13 cellular contexts compared by ENCODE assay signal in genomic region chr3:50111757-50112156, GRCh38. TPM values are rescaled to one million over a fixed set of nuclear protein-coding genes. Genes with fewer than 3 reads are reported as not detected.
DNase-seq lines count a peak whose midpoint lies in the region; ATAC-seq and TF ChIP-seq lines count a peak whose summit lies in the region.
"Had no signal": no experiment of that assay in that cellular context is flagged by ENCODE, and none has a peak within 500 bp of the region (broad histone marks: within the 10 kb centered on the region; RNA-seq: fewer than 3 reads in every experiment).

No MANE protein-coding gene starts in this region.

- no peaks in the 10 kb centered on the region for H3K27me3 Mint-ChIP-seq in naive B cell
- H3K27me3 Mint-ChIP-seq in stimulated activated naive B cell treated with anti-CD40 and anti-IgM and Interleukin-4, amounts not matched to agents 10 μg/mL and 1 μg/mL and 100 μg/mL, for 72 hours: no peaks in the 10 kb centered on the region

- peaks cover 8 to 23% (median 17%) of the 10 kb centered on the region in 4 donors for H3K4me1 ChIP-seq in esophagus muscularis mucosa

- POLR2A ChIA-PET in RWPE1 (lab: Yijun Ruan, JAX; ENCODE audit: low non-redundant PET): no interaction called here

- no peaks in the 10 kb centered on the region for H3K9me3 Mint-ChIP-seq in naive B cell
- H3K9me3 Mint-ChIP-seq in stimulated activated naive B cell treated with anti-CD40 and anti-IgM and Interleukin-4, amounts not matched to agents 10 μg/mL and 1 μg/mL and 100 μg/mL, for 72 hours: no peaks in the 10 kb centered on the region

- TF ChIP-seq CTCF in esophagus muscularis mucosa (IDR thresholded peaks at IDR 0.05): no peak
- TF ChIP-seq CTCF in RWPE1 (conservative IDR thresholded peaks at IDR 0.05; ENCODE audit: low read depth): no peak

- no peaks in the 10 kb centered on the region for H3K9me3 ChIP-seq in esophagus muscularis mucosa

- TF ChIP-seq EP300 in esophagus muscularis mucosa (IDR thresholded peaks at IDR 0.05): no peak

- H3K4me1 Mint-ChIP-seq in naive B cell: no peaks in the 10 kb centered on the region
- H3K4me1 Mint-ChIP-seq in stimulated activated naive B cell treated with anti-CD40 and anti-IgM and Interleukin-4, amounts not matched to agents 10 μg/mL and 1 μg/mL and 100 μg/mL, for 72 hours: peaks cover 3 to 6% of the 10 kb centered on the region in 2 donors

- no peak for TF ChIP-seq POLR2A in esophagus muscularis mucosa (IDR thresholded peaks at IDR 0.05; ENCODE audit: low read depth)

- H3K27me3 ChIP-seq in esophagus muscularis mucosa: peaks cover 0 to 4% (median 0%) of the 10 kb centered on the region in 4 donors

- intact Hi-C loops in Right ventricle myocardium inferior (cut with DNase I): no loop called here
- intact Hi-C loops in cardiac septum (cut with DNase I): no loop called here
- intact Hi-C loops in esophagus muscularis mucosa (cut with DNase I): no loop called here

- WGBS in esophagus muscularis mucosa: 67% methylated on average over 5 of the region's 5 CpGs

- H3K4me3 Mint-ChIP-seq in naive B cell: peak overlapping the region in 1 of 8 donors; percentile 5
- no peak overlapping the region for H3K4me3 Mint-ChIP-seq in stimulated activated naive B cell treated with anti-CD40 and anti-IgM and Interleukin-4, amounts not matched to agents 10 μg/mL and 1 μg/mL and 100 μg/mL, for 72 hours

- DNase-seq in Right ventricle myocardium inferior (ENCODE audit: missing footprints) (no peak), cardiac septum (ENCODE audit: low spot score) (no peak), esophagus muscularis mucosa (ENCODE audit: extremely low spot score) (no peak), naive B cell (no peak), dermis blood vessel endothelial cell (no peak), RWPE1 (ENCODE audit: low spot score) (no peak)
- no peak for DNase-seq in stimulated activated naive B cell treated with anti-CD40 and anti-IgM and Interleukin-4, amounts not matched to agents 10 μg/mL and 1 μg/mL and 100 μg/mL, for 72 hours
- DNase-seq: DMS153, NCI-H1436 treated with DMSO at 0.1 percent for 48 hours, NCI-H2029 treated with DMSO at 0.1 percent for 48 hours had no signal

- H3K36me3 Mint-ChIP-seq in naive B cell: peaks cover 17 to 34% of the 10 kb centered on the region in 2 donors
- peaks cover 36 to 61% of the 10 kb centered on the region in 2 donors for H3K36me3 Mint-ChIP-seq in stimulated activated naive B cell treated with anti-CD40 and anti-IgM and Interleukin-4, amounts not matched to agents 10 μg/mL and 1 μg/mL and 100 μg/mL, for 72 hours

- H3K27ac ChIP-seq in esophagus muscularis mucosa (replicated peaks in 1 of 4) (peak overlapping the region; percentile 28 to 57 (median 52)), RWPE1 (no peak overlapping the region)
- H3K27ac ChIP-seq: C4-2B, KMS-11 had no signal

- ATAC-seq in Right ventricle myocardium inferior: peak; percentile 52
- ATAC-seq in naive B cell (ENCODE audit: low read depth in 2 of 2): peak; percentile 32 to 64
- peak in 1 of 2 donors; percentile 58 for ATAC-seq in stimulated activated naive B cell treated with anti-CD40 and anti-IgM and Interleukin-4, amounts not matched to agents 10 μg/mL and 1 μg/mL and 100 μg/mL, for 72 hours (replicated peaks)
- no peak for ATAC-seq in GM21526 (IDR thresholded peaks at IDR 0.05; ENCODE audit: low FRiP score, unreplicated experiment)

- no peak overlapping the region for H3K4me3 ChIP-seq in esophagus muscularis mucosa

- peaks cover 94 to 100% (median 99%) of the 10 kb centered on the region in 4 donors for H3K36me3 ChIP-seq in esophagus muscularis mucosa

- H3K27ac Mint-ChIP-seq in naive B cell: peak overlapping the region in 3 of 6 donors; percentile 29 to 92 (median 37)
- peak overlapping the region; percentile 79 for H3K27ac Mint-ChIP-seq in stimulated activated naive B cell treated with anti-CD40 and anti-IgM and Interleukin-4, amounts not matched to agents 10 μg/mL and 1 μg/mL and 100 μg/mL, for 72 hours

- CTCF ChIA-PET in RWPE1 (lab: Yijun Ruan, JAX): interaction anchor here (0.7 kb wide), 1 partner anchor 77 kb away, joined by 3 read pairs; no protein-coding TSS in a partner anchor

RNA-seq across cellular contexts. Expression of gene RBM5, which starts 23.0 kb away (rescaled TPM):
- 66.5 TPM for total RNA-seq in Right ventricle myocardium inferior
- 85.3 TPM for total RNA-seq in cardiac septum
- total RNA-seq in esophagus muscularis mucosa: 100 to 1,000 TPM in 2 of 4 donors, 10 to 100 TPM in 2; 78.0 to 161 (median 95.8) TPM
- polyA plus RNA-seq in naive B cell (ENCODE audit: low read depth in 6 of 6): 10 to 100 TPM; 33.9 to 88.8 (median 37.7) TPM
- total RNA-seq in dermis blood vessel endothelial cell: 201 and 249 TPM in 2 replicates

RNA-seq across cellular contexts. Expression of gene SEMA3F, which starts 43.4 kb away (rescaled TPM):
- 12.3 TPM for total RNA-seq in Right ventricle myocardium inferior
- total RNA-seq in cardiac septum: 10.0 TPM
- total RNA-seq in esophagus muscularis mucosa: 10 to 100 TPM; 11.9 to 46.5 (median 23.3) TPM
- polyA plus RNA-seq in naive B cell (ENCODE audit: low read depth in 6 of 6): not detected
- total RNA-seq in dermis blood vessel endothelial cell: 44.6 and 79.4 TPM in 2 replicates
